Comparison of ENCODE assay signal across 8 cellular contexts in the genomic region with DNA sequence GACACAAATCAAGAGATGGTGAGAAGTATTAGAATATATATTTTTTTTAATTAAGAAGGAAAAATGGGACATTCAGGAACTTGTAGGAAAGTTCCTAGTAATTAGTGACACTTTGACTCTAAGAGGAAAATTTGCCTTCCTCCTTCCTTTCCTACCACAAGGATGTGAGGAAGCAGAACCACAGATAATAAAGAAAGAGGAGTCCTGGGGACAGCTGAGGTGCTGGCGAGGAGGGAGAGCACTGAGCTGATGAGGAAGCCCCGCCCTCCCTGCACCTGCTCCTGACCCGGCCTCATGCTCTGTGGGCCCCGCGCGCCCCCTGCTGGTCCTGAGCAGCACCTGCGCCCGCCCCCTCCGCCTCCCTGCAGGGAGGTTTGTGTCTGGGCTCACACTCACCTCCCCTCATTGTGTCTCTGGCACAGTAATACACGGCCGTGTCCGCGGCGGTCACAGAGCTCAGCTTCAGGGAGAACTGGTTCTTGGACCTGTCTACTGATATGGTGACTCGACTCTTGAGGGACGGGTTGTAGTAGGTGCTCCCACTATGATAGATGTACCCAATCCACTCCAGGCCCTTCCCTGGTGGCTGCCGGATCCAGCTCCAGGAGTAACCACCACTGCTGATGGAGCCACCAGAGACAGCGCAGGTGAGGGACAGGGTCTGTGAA.
A peak's percentile ranks its signal among the peaks of the same experiment; 100 is the strongest.
DNase-seq lines count a peak whose midpoint lies in the region; ATAC-seq and TF ChIP-seq lines count a peak whose summit lies in the region.
"Not testable (repeated sequence)": the region's sequence is repeated elsewhere in the genome, so short reads cannot be mapped to it uniquely, and the experiment has no call there.

No MANE protein-coding gene starts in this region.

- not testable (repeated sequence) for H3K27ac Mint-ChIP-seq in H9; activated CD8-positive, alpha-beta T cell treated with anti-CD3 and anti-CD28 coated beads for 36 hours; activated naive CD4-positive, alpha-beta T cell treated with anti-CD3 and anti-CD28 coated beads, Interleukin-2, amount 10 ng/mL, durations not matched to agents 7 days and 5 days

- H3K14ac ChIP-seq in H9 (ENCODE audit: insufficient read depth, low read length), result not testable (repeated sequence)

- H3K4ac ChIP-seq in H9 (ENCODE audit: low read depth, low read length), result not testable (repeated sequence)

- ATAC-seq in activated CD8-positive, alpha-beta T cell treated with anti-CD3 and anti-CD28 coated beads for 36 hours, result peak; percentile 87
- not testable (repeated sequence) for ATAC-seq in right cardiac atrium

- H3K18ac ChIP-seq in H9 (ENCODE audit: insufficient read length, low read depth, low read length), result not testable (repeated sequence)

- H2BK20ac ChIP-seq in H9 (ENCODE audit: low read depth, low read length, poor library complexity, severe bottlenecking), result not testable (repeated sequence)

- not testable (repeated sequence) for H2BK5ac ChIP-seq in H9 (ENCODE audit: insufficient read length, low read length)

- not testable (repeated sequence) for H3K27me3 Mint-ChIP-seq in H9 (ENCODE audit: low read depth); activated CD8-positive, alpha-beta T cell treated with anti-CD3 and anti-CD28 coated beads for 36 hours
- H3K27me3 Mint-ChIP-seq in activated naive CD4-positive, alpha-beta T cell treated with anti-CD3 and anti-CD28 coated beads, Interleukin-2, amount 10 ng/mL, durations not matched to agents 7 days and 5 days, result peaks cover 13% of the 10 kb centered on the region

- not testable (repeated sequence) for H3K27me3 ChIP-seq in BLaER1 treated with 17β-estradiol and CSF1 and Interleukin-3, amounts not matched to agents 10 nM and 100 nM; H9 (ENCODE audit: insufficient read depth, low read length); right cardiac atrium (ENCODE audit: control insufficient read depth, insufficient read depth); spleen (replicated peaks in 1 of 7)

- not testable (repeated sequence) for H4K20me1 ChIP-seq in BLaER1 treated with 17β-estradiol and CSF1 and Interleukin-3, amounts not matched to agents 10 nM and 100 nM; H9 (ENCODE audit: control insufficient read depth, insufficient read depth, insufficient read length)

- CTCF ChIA-PET in activated CD8-positive, alpha-beta T cell treated with anti-CD3 and anti-CD28 coated beads for 36 hours (lab: Charles Lee), result interaction anchor here (1.0 to 5.4 kb wide), 5 partner anchors 24 to 92 kb away, joined by 3 to 60 read pairs (median 14); no protein-coding TSS in a partner anchor
- CTCF ChIA-PET in activated naive CD4-positive, alpha-beta T cell treated with anti-CD3 and anti-CD28 coated beads, Interleukin-2, amount 10 ng/mL, durations not matched to agents 7 days and 5 days (lab: Charles Lee), result not testable (repeated sequence)

- H3K9me3 ChIP-seq in BLaER1 treated with 17β-estradiol and CSF1 and Interleukin-3, amounts not matched to agents 10 nM and 100 nM (replicated peaks in 1 of 11); right cardiac atrium (ENCODE audit: control insufficient read depth, low read length); spleen: not testable (repeated sequence)
- peaks cover 98% of the 10 kb centered on the region for H3K9me3 ChIP-seq in H9 (ENCODE audit: control insufficient read depth, low read depth, low read length)

- H3T11ph ChIP-seq in H9 (ENCODE audit: low read length), result not testable (repeated sequence)

- not testable (repeated sequence) for H2AFZ ChIP-seq in H9 (ENCODE audit: low read length)

- H3K4me2 ChIP-seq in BLaER1 treated with 17β-estradiol and CSF1 and Interleukin-3, amounts not matched to agents 10 nM and 100 nM, result peak overlapping the region; percentile 51 to 82 (median 72)
- not testable (repeated sequence) for H3K4me2 ChIP-seq in H9 (ENCODE audit: insufficient read depth, insufficient read length, low read length)

- not testable (repeated sequence) for H4K5ac ChIP-seq in H9 (ENCODE audit: insufficient read length, low read depth, low read length)

- H3K56ac ChIP-seq in H9 (ENCODE audit: insufficient read length, low read depth, low read length), result not testable (repeated sequence)

- not testable (repeated sequence) for H2BK120ac ChIP-seq in H9 (ENCODE audit: low read depth, low read length, poor library complexity, severe bottlenecking)

- H3K4me3 ChIP-seq in BLaER1 treated with 17β-estradiol and CSF1 and Interleukin-3, amounts not matched to agents 10 nM and 100 nM, result peak overlapping the region in 4 of 10 experiments; percentile 22 to 36 (median 22); a peak in 5 of 20 replicates
- H3K4me3 ChIP-seq in right cardiac atrium (ENCODE audit: low read length), result not testable (repeated sequence)
- H3K4me3 ChIP-seq in spleen, result peak overlapping the region in 3 of 8 donors; percentile 9 to 61 (median 25)

- peak; percentile 49; the same call in 1 of the 2 replicates for TF ChIP-seq POLR2A in Raji (IDR thresholded peaks at IDR 0.05; ENCODE audit: insufficient read depth, low read depth, low read length)
- TF ChIP-seq POLR2A in spleen (IDR thresholded peaks at IDR 0.05), result not testable (repeated sequence)

- H3K79me1 ChIP-seq in H9 (ENCODE audit: insufficient read depth, low read depth, low read length, poor library complexity, severe bottlenecking), result not testable (repeated sequence)

- H3K36me3 ChIP-seq in BLaER1 treated with 17β-estradiol and CSF1 and Interleukin-3, amounts not matched to agents 10 nM and 100 nM; spleen: not testable (repeated sequence)

- POLR2A ChIA-PET in activated CD8-positive, alpha-beta T cell treated with anti-CD3 and anti-CD28 coated beads for 36 hours (lab: Charles Lee), result not testable (repeated sequence)

- H3K36me3 Mint-ChIP-seq in H9 (ENCODE audit: insufficient read depth in 1 of 3, low read depth in 3 of 3), result peaks cover 47 to 93% (median 59%) of the 10 kb centered on the region in 3 experiments
- H3K36me3 Mint-ChIP-seq in activated CD8-positive, alpha-beta T cell treated with anti-CD3 and anti-CD28 coated beads for 36 hours (ENCODE audit: low read depth); activated naive CD4-positive, alpha-beta T cell treated with anti-CD3 and anti-CD28 coated beads, Interleukin-2, amount 10 ng/mL, durations not matched to agents 7 days and 5 days: not testable (repeated sequence)

- H3K4me1 Mint-ChIP-seq in H9; activated CD8-positive, alpha-beta T cell treated with anti-CD3 and anti-CD28 coated beads for 36 hours (ENCODE audit: low read depth); activated naive CD4-positive, alpha-beta T cell treated with anti-CD3 and anti-CD28 coated beads, Interleukin-2, amount 10 ng/mL, durations not matched to agents 7 days and 5 days: not testable (repeated sequence)

- peak overlapping the region in 7 of 11 experiments; percentile 34 to 66 (median 59); a peak in 12 of 22 replicates for H3K27ac ChIP-seq in BLaER1 treated with 17β-estradiol and CSF1 and Interleukin-3, amounts not matched to agents 10 nM and 100 nM
- H3K27ac ChIP-seq in H9 (ENCODE audit: insufficient read length, low read depth, low read length); right cardiac atrium (ENCODE audit: low read length): not testable (repeated sequence)
- peak overlapping the region in 1 of 8 donors; percentile 28 for H3K27ac ChIP-seq in spleen

- intact Hi-C loops in activated CD8-positive, alpha-beta T cell treated with anti-CD3 and anti-CD28 coated beads for 36 hours (cut with micrococcal nuclease); right cardiac atrium (cut with DNase I); spleen (cut with DNase I; ENCODE audit: low total_unique reads): not testable (repeated sequence)

- TF ChIP-seq CTCF in H9 (conservative IDR thresholded peaks at IDR 0.05) (peak; percentile 60), spleen (IDR thresholded peaks at IDR 0.05 in 8 of 11, conservative IDR thresholded peaks at IDR 0.05 in 3 of 11) (peak in 10 of 11 experiments; percentile 43 to 94 (median 75))
- TF ChIP-seq CTCF in activated CD8-positive, alpha-beta T cell treated with anti-CD3 and anti-CD28 coated beads for 36 hours (IDR thresholded peaks at IDR 0.05), result peak; percentile 86

- not testable (repeated sequence) for H4K91ac ChIP-seq in H9 (ENCODE audit: insufficient read length, low read depth, low read length)

- H3K9ac ChIP-seq in BLaER1 treated with 17β-estradiol and CSF1 and Interleukin-3, amounts not matched to agents 10 nM and 100 nM, result peak overlapping the region in 5 of 11 experiments; percentile 39 to 65 (median 48); a peak in 6 of 22 replicates
- H3K9ac ChIP-seq in H9 (ENCODE audit: extremely low read depth, insufficient read length, low read length), result not testable (repeated sequence)

- not testable (repeated sequence) for H2AK5ac ChIP-seq in H9 (ENCODE audit: insufficient read length, low read length)

- WGBS in H9 (ENCODE audit: extremely low coverage, insufficient read length, low lambda C conversion rate), result no CpG with 5 or more reads among the region's 18 CpGs
- 40% methylated on average over 11 of the region's 18 CpGs for WGBS in right cardiac atrium
- 15 to 21% (median 19%) methylated on average over 7 to 18 of the region's 18 CpGs for WGBS in spleen, 5 donors

- not testable (repeated sequence) for H3K23me2 ChIP-seq in H9 (ENCODE audit: insufficient read length, low read depth, low read length, poor library complexity, severe bottlenecking)

- H4K8ac ChIP-seq in H9 (replicated peaks; ENCODE audit: insufficient read length, low read depth, low read length), result not testable (repeated sequence)

- peaks cover 13 to 87% (median 49%) of the 10 kb centered on the region in 10 experiments for H3K4me1 ChIP-seq in BLaER1 treated with 17β-estradiol and CSF1 and Interleukin-3, amounts not matched to agents 10 nM and 100 nM
- not testable (repeated sequence) for H3K4me1 ChIP-seq in H9 (ENCODE audit: insufficient read depth, low read length); right cardiac atrium (ENCODE audit: control insufficient read depth, insufficient read depth, low read length); spleen

- not testable (repeated sequence) for H2BK15ac ChIP-seq in H9 (ENCODE audit: low read depth, low read length)

- H2BK12ac ChIP-seq in H9 (ENCODE audit: insufficient read length, low read depth, low read length), result not testable (repeated sequence)

- peaks cover 5 to 100% of the 10 kb centered on the region in 2 experiments for H3K9me3 Mint-ChIP-seq in H9
- not testable (repeated sequence) for H3K9me3 Mint-ChIP-seq in activated CD8-positive, alpha-beta T cell treated with anti-CD3 and anti-CD28 coated beads for 36 hours; activated naive CD4-positive, alpha-beta T cell treated with anti-CD3 and anti-CD28 coated beads, Interleukin-2, amount 10 ng/mL, durations not matched to agents 7 days and 5 days

- not testable (repeated sequence) for DNase-seq in H9
- peak; percentile 96 for DNase-seq in activated CD8-positive, alpha-beta T cell treated with anti-CD3 and anti-CD28 coated beads for 36 hours
- peak; percentile 86 for DNase-seq in activated naive CD4-positive, alpha-beta T cell treated with anti-CD3 and anti-CD28 coated beads, Interleukin-2, amount 10 ng/mL, durations not matched to agents 7 days and 5 days
- DNase-seq in right cardiac atrium (peak in 2 of 3 donors; percentile 49 to 64), spleen (peak; percentile 98)
- DNase-seq in stimulated activated CD8-positive, alpha-beta memory T cell treated with anti-CD3 and anti-CD28 coated beads, Interleukin-4, amount 100 ng/mL, for 24 hours (ENCODE audit: low read depth), result peak; percentile 91

- not testable (repeated sequence) for H3K23ac ChIP-seq in H9 (ENCODE audit: insufficient read length, low read depth, low read length)

- H3K79me2 ChIP-seq in H9 (ENCODE audit: insufficient read depth, low read length), result not testable (repeated sequence)

- H3K4me3 Mint-ChIP-seq in H9; activated CD8-positive, alpha-beta T cell treated with anti-CD3 and anti-CD28 coated beads for 36 hours; activated naive CD4-positive, alpha-beta T cell treated with anti-CD3 and anti-CD28 coated beads, Interleukin-2, amount 10 ng/mL, durations not matched to agents 7 days and 5 days: not testable (repeated sequence)
